Comparison of ENCODE assay signal across 1 cellular context in genomic region chr2:109632158-109632789, GRCh38.
TF ChIP-seq lines count a peak whose summit lies in the region.

No MANE protein-coding gene starts in this region.

TF ChIP-seq in HepG2, 621 proteins besides CTCF, POLR2A, EP300 and RAD21 (continued from another document):
- no peak for TF ChIP-seq ZBTB40 (IDR thresholded peaks at IDR 0.05)
- no peak for TF ChIP-seq ZBTB40 (CRISPR knock-in tag; IDR thresholded peaks at IDR 0.05)
- no peak for TF ChIP-seq ZNF713 (CRISPR knock-in tag; IDR thresholded peaks at IDR 0.05)
- peak; percentile 75 for TF ChIP-seq ZNF644 (CRISPR knock-in tag; IDR thresholded peaks at IDR 0.05; ENCODE audit: low read depth)
- TF ChIP-seq ZNF747 (CRISPR knock-in tag; IDR thresholded peaks at IDR 0.05; ENCODE audit: borderline replicate concordance): no peak
- no peak for TF ChIP-seq GMEB2 (CRISPR knock-in tag; IDR thresholded peaks at IDR 0.05; ENCODE audit: low read depth)
- no peak for TF ChIP-seq GPBP1L1 (CRISPR knock-in tag; IDR thresholded peaks at IDR 0.05)
- peak; percentile 86; the same call in 1 of the 2 replicates for TF ChIP-seq ZNF788 (CRISPR knock-in tag; IDR thresholded peaks at IDR 0.05; ENCODE audit: borderline replicate concordance)
- no peak for TF ChIP-seq ZNF230 (CRISPR knock-in tag; IDR thresholded peaks at IDR 0.05)
- TF ChIP-seq RFXANK (CRISPR knock-in tag; IDR thresholded peaks at IDR 0.05): no peak
- peak; percentile 75 for TF ChIP-seq PATZ1 (CRISPR knock-in tag; IDR thresholded peaks at IDR 0.05)
- TF ChIP-seq KMT2B (CRISPR knock-in tag; IDR thresholded peaks at IDR 0.05): peak; percentile 39
- TF ChIP-seq TFAP4 (IDR thresholded peaks at IDR 0.05; ENCODE audit: borderline replicate concordance, low read depth): peak; percentile 99
- TF ChIP-seq ZNF768 (CRISPR knock-in tag; IDR thresholded peaks at IDR 0.05): no peak
- no peak for TF ChIP-seq CREBL2 (CRISPR knock-in tag; IDR thresholded peaks at IDR 0.05; ENCODE audit: borderline replicate concordance)
- TF ChIP-seq NFIB (CRISPR knock-in tag; IDR thresholded peaks at IDR 0.05; ENCODE audit: borderline replicate concordance): no peak
- TF ChIP-seq STAT5B (CRISPR knock-in tag; IDR thresholded peaks at IDR 0.05): no peak
- peak; percentile 39 for TF ChIP-seq ZNF770 (CRISPR knock-in tag; IDR thresholded peaks at IDR 0.05)
